Comparison of ENCODE assay signal across 27 cellular contexts in the genomic region with DNA sequence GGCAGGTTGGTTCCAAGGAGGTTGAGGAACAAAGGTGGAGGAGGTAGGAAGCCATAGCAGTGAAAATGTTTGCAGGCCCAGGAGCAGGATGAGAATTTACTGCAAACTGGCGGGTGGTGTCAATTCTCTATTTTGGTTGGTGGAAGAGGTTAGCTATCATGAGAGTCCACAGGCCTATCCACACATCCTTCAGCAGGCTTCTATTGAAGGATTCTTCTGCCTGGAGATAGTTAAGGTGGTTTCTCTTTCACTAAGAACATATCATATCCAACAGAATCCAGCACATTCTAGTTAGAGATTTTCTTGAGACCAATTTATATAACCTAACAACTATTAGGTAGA.
A peak's percentile ranks its signal among the peaks of the same experiment; 100 is the strongest.
DNase-seq lines count a peak whose midpoint lies in the region; ATAC-seq and TF ChIP-seq lines count a peak whose summit lies in the region.
"Had no signal": no experiment of that assay in that cellular context is flagged by ENCODE, and none has a peak within 500 bp of the region (broad histone marks: within the 10 kb centered on the region; RNA-seq: fewer than 3 reads in every experiment).

No MANE protein-coding gene starts in this region.

- H3K4me1 ChIP-seq in Loucy (ENCODE audit: insufficient read depth, low read length, poor library complexity, severe bottlenecking) (peaks cover 18% of the 10 kb centered on the region), spleen (peaks cover 0 to 22% (median 0%) of the 10 kb centered on the region in 6 donors)
- H3K4me1 ChIP-seq: esophagus squamous epithelium, gastroesophageal sphincter, parathyroid adenoma, right atrium auricular region had no signal

- peaks cover 4 to 8% of the 10 kb centered on the region in 2 donors for H3K9me3 Mint-ChIP-seq in activated T-cell treated with anti-CD3 and anti-CD28 coated beads, Interleukin-2, amount 50 U/mL, for 72 hours
- peaks cover 5% of the 10 kb centered on the region for H3K9me3 Mint-ChIP-seq in activated naive CD8-positive, alpha-beta T cell treated with anti-CD3 and anti-CD28 coated beads for 36 hours
- H3K9me3 Mint-ChIP-seq: GM23338, HFFc6 had no signal

- 79 to 100% (median 89%) methylated on average over 1 of the region's 1 CpG for WGBS in spleen, 5 donors

- no peak overlapping the region for H3K9ac ChIP-seq in Loucy (ENCODE audit: low read depth, low read length, poor library complexity, severe bottlenecking)
- H3K9ac ChIP-seq: parathyroid adenoma had no signal

- H4K20me1 ChIP-seq in Loucy (ENCODE audit: insufficient read depth, low read length, poor library complexity, severe bottlenecking) = no peaks in the 10 kb centered on the region

- peak overlapping the region; percentile 56 for H3K4me2 ChIP-seq in Loucy (ENCODE audit: low read depth, low read length, poor library complexity, severe bottlenecking)
- H3K4me2 ChIP-seq: GM23338 had no signal

- H3K4me3 ChIP-seq in Loucy (ENCODE audit: low read length, poor library complexity, severe bottlenecking) (peak overlapping the region; percentile 44), spleen (no peak overlapping the region), foreskin fibroblast (ENCODE audit: low read depth in 1 of 2, low read length in 2 of 2) (no peak overlapping the region)
- H3K4me3 ChIP-seq: cardiac muscle cell, esophagus squamous epithelium, gastroesophageal sphincter, GM23338, MG63, right atrium auricular region, tibial artery had no signal

- no peaks in the 10 kb centered on the region for H3K9me2 ChIP-seq in Loucy (replicated peaks; ENCODE audit: low read depth, low read length)

- intact Hi-C loops in spleen (cut with DNase I; ENCODE audit: low total_unique reads) = no loop called here

- no peak overlapping the region for H2AFZ ChIP-seq in Loucy (ENCODE audit: low read length)
- H2AFZ ChIP-seq: GM23338, parathyroid adenoma had no signal

- peak overlapping the region in 5 of 8 donors; percentile 11 to 64 (median 46) for H3K27ac ChIP-seq in spleen
- H3K27ac ChIP-seq: C4-2B, cardiac muscle cell, esophagus squamous epithelium, gastroesophageal sphincter, parathyroid adenoma, right atrium auricular region, tibial artery had no signal

- peaks cover 20% of the 10 kb centered on the region for H3K4me1 Mint-ChIP-seq in activated T-cell treated with anti-CD3 and anti-CD28 coated beads, Interleukin-2, amount 50 U/mL, for 72 hours (ENCODE audit: low read depth)
- peaks cover 42% of the 10 kb centered on the region for H3K4me1 Mint-ChIP-seq in activated naive CD8-positive, alpha-beta T cell treated with anti-CD3 and anti-CD28 coated beads for 36 hours
- H3K4me1 Mint-ChIP-seq: GM23338 had no signal

- DNase-seq in activated T-cell treated with anti-CD3 and anti-CD28 coated beads, Interleukin-2, amount 50 U/mL, for 72 hours = no peak
- DNase-seq in activated T-cell treated with anti-CD3 and anti-CD28 coated beads for 4 hours (no peak), spleen (no peak), foreskin fibroblast (no peak)
- no peak for DNase-seq in activated naive CD8-positive, alpha-beta T cell treated with anti-CD3 and anti-CD28 coated beads for 36 hours
- DNase-seq: activated CD4-positive, CD25-positive, alpha-beta regulatory T cell; anterior cingulate cortex; cortex of kidney; esophagus squamous epithelium; HFFc6; hypothalamus; left ventricle myocardium superior; MG63; NCI-H1417 treated with DMSO at 0.1 percent for 48 hours; NCI-H2081 treated with DMSO at 0.1 percent for 48 hours; stimulated activated CD4-positive, alpha-beta T cell treated with anti-CD3 and anti-CD28 coated beads, Interleukin-12 subunit alpha, Interleukin-12 subunit beta, amount 100 ng/mL, for 4 hours; stimulated activated CD4-positive, alpha-beta T cell treated with anti-CD3 and anti-CD28 coated beads, Interleukin-4, amount 100 ng/mL, for 24 hours; tibial artery had no signal

- H3K36me3 ChIP-seq in Loucy (ENCODE audit: insufficient read depth, low read length) (no peaks in the 10 kb centered on the region), spleen (no peaks in the 10 kb centered on the region)
- H3K36me3 ChIP-seq: cardiac muscle cell, esophagus squamous epithelium, gastroesophageal sphincter, MG63, right atrium auricular region, tibial artery had no signal

- no peaks in the 10 kb centered on the region for H3K9me3 ChIP-seq in Loucy (ENCODE audit: insufficient read depth, low read depth, low read length)
- no peaks in the 10 kb centered on the region for H3K9me3 ChIP-seq in spleen
- H3K9me3 ChIP-seq: esophagus squamous epithelium, gastroesophageal sphincter, MG63, right atrium auricular region, tibial artery had no signal

- no peaks in the 10 kb centered on the region for H3K79me2 ChIP-seq in Loucy (ENCODE audit: insufficient read depth, low read length)
- H3K79me2 ChIP-seq: parathyroid adenoma had no signal

- TF ChIP-seq POLR2A in spleen (IDR thresholded peaks at IDR 0.05) = no peak

- H3K4me3 Mint-ChIP-seq in activated T-cell treated with anti-CD3 and anti-CD28 coated beads, Interleukin-2, amount 50 U/mL, for 72 hours = peak overlapping the region; percentile 54 to 56
- H3K4me3 Mint-ChIP-seq in activated naive CD8-positive, alpha-beta T cell treated with anti-CD3 and anti-CD28 coated beads for 36 hours = no peak overlapping the region
- H3K4me3 Mint-ChIP-seq: GM23338, HFFc6 had no signal

- ATAC-seq in activated T-cell treated with anti-CD3 and anti-CD28 coated beads, Interleukin-2, amount 50 U/mL, for 72 hours (replicated peaks in 1 of 2) = peak in 1 of 2 donors; percentile 11
- ATAC-seq in GM21390 (IDR thresholded peaks at IDR 0.05; ENCODE audit: unreplicated experiment) (no peak), HG02588 (IDR thresholded peaks at IDR 0.05; ENCODE audit: unreplicated experiment) (no peak)
- ATAC-seq: gastroesophageal sphincter, GM23338, left ventricle myocardium superior had no signal

- no peaks in the 10 kb centered on the region for H3K36me3 Mint-ChIP-seq in activated T-cell treated with anti-CD3 and anti-CD28 coated beads, Interleukin-2, amount 50 U/mL, for 72 hours (ENCODE audit: insufficient read depth in 2 of 2)
- peaks cover 5% of the 10 kb centered on the region for H3K36me3 Mint-ChIP-seq in activated naive CD8-positive, alpha-beta T cell treated with anti-CD3 and anti-CD28 coated beads for 36 hours

- no peak for TF ChIP-seq CTCF in Loucy (conservative IDR thresholded peaks at IDR 0.05; ENCODE audit: low read length)
- TF ChIP-seq CTCF in spleen (IDR thresholded peaks at IDR 0.05 in 8 of 11, conservative IDR thresholded peaks at IDR 0.05 in 3 of 11) = no peak
- no peak for TF ChIP-seq CTCF in foreskin fibroblast (IDR thresholded peaks at IDR 0.05; ENCODE audit: low read depth, low read length)

- H3K27me3 ChIP-seq in Loucy (ENCODE audit: insufficient read depth, low read length, poor library complexity, severe bottlenecking) (no peaks in the 10 kb centered on the region), spleen (replicated peaks in 1 of 7) (no peaks in the 10 kb centered on the region)
- H3K27me3 ChIP-seq: cardiac muscle cell, esophagus squamous epithelium, gastroesophageal sphincter, MG63, right atrium auricular region, tibial artery had no signal

- peaks cover 14% of the 10 kb centered on the region for H3K27me3 Mint-ChIP-seq in activated T-cell treated with anti-CD3 and anti-CD28 coated beads, Interleukin-2, amount 50 U/mL, for 72 hours (ENCODE audit: low read depth)
- no peaks in the 10 kb centered on the region for H3K27me3 Mint-ChIP-seq in activated naive CD8-positive, alpha-beta T cell treated with anti-CD3 and anti-CD28 coated beads for 36 hours

- peak overlapping the region; percentile 59 for H3K27ac Mint-ChIP-seq in activated T-cell treated with anti-CD3 and anti-CD28 coated beads, Interleukin-2, amount 50 U/mL, for 72 hours
- peak overlapping the region; percentile 77 for H3K27ac Mint-ChIP-seq in activated naive CD8-positive, alpha-beta T cell treated with anti-CD3 and anti-CD28 coated beads for 36 hours
- H3K27ac Mint-ChIP-seq: GM23338, HFFc6 had no signal

- H3F3A ChIP-seq in Loucy (ENCODE audit: low read depth) = no peaks in the 10 kb centered on the region
